1 cellular context compared by ENCODE assay signal in the genomic region with DNA sequence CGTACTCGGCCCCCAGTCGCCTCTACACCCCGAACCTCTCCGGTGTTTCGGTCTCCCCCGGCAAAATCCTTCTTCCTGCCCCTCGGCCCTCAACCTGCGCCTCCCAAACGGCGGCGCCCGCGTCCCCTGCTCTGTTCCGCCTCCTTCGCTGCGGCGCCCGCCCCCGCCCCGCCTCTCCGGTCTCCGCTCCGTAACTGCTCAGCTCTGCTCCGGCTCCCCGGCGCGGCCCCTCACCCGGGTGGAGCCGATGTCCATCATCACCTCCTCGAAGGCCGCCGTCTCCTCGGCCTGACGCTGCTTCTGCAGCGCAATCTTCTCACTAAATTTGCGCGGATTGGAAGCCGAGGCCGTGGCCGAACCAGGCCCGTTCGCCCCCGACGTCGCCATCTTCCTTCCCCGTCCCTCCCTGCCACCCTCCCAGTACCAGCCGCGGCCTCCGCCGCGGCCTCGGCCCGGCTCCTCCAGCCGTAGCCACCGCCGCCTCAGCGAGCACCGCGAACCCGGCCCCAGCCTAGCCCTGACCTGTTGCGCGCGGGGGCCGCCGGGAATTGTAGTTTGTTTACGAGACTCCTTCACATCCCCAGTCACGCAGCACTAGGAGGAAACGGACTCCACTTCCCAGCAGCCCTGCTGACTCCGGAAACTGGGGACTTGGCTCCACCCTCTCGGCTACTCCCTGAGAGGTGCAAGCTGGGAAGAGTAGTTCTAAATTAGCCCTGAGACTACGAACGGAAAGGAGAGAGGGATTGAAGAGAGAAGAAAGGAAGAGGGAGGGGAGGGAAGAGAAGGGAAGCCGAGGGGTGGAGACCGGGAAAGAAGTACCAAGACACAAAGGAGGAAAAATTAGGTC.
TF ChIP-seq lines count a peak whose summit lies in the region.

A gene with protein sequence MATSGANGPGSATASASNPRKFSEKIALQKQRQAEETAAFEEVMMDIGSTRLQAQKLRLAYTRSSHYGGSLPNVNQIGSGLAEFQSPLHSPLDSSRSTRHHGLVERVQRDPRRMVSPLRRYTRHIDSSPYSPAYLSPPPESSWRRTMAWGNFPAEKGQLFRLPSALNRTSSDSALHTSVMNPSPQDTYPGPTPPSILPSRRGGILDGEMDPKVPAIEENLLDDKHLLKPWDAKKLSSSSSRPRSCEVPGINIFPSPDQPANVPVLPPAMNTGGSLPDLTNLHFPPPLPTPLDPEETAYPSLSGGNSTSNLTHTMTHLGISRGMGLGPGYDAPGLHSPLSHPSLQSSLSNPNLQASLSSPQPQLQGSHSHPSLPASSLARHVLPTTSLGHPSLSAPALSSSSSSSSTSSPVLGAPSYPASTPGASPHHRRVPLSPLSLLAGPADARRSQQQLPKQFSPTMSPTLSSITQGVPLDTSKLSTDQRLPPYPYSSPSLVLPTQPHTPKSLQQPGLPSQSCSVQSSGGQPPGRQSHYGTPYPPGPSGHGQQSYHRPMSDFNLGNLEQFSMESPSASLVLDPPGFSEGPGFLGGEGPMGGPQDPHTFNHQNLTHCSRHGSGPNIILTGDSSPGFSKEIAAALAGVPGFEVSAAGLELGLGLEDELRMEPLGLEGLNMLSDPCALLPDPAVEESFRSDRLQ (minus strand): TSS at position 502 of the 850 bp plus-strand sequence. CDS start 115 bp downstream, at position 387.

TF ChIP-seq in HepG2, 621 proteins besides CTCF, POLR2A, EP300 and RAD21 (continued from another document and continues in another):
- TF ChIP-seq ZNF12 (CRISPR knock-in tag; IDR thresholded peaks at IDR 0.05), result no peak
- peak; percentile 72; the same call in 1 of the 2 replicates for TF ChIP-seq MYPOP (CRISPR knock-in tag; IDR thresholded peaks at IDR 0.05)
- TF ChIP-seq TOE1 (CRISPR knock-in tag; IDR thresholded peaks at IDR 0.05), result no peak
- TF ChIP-seq, protein P1, sequence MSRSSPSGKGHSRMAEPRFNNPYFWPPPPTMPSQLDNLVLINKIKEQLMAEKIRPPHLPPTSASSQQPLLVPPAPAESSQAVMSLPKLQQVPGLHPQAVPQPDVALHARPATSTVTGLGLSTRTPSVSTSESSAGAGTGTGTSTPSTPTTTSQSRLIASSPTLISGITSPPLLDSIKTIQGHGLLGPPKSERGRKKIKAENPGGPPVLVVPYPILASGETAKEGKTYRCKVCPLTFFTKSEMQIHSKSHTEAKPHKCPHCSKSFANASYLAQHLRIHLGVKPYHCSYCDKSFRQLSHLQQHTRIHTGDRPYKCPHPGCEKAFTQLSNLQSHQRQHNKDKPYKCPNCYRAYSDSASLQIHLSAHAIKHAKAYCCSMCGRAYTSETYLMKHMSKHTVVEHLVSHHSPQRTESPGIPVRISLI (CRISPR knock-in tag; IDR thresholded peaks at IDR 0.05; ENCODE audit: borderline replicate concordance), result no peak
- TF ChIP-seq FOXK2 (IDR thresholded peaks at IDR 0.05), result peak; percentile 76
- TF ChIP-seq HDAC1 (CRISPR knock-in tag; IDR thresholded peaks at IDR 0.05), result peak; percentile 83
- no peak for TF ChIP-seq ZMAT3 (CRISPR knock-in tag; conservative IDR thresholded peaks at IDR 0.05)
- TF ChIP-seq, protein P2, sequence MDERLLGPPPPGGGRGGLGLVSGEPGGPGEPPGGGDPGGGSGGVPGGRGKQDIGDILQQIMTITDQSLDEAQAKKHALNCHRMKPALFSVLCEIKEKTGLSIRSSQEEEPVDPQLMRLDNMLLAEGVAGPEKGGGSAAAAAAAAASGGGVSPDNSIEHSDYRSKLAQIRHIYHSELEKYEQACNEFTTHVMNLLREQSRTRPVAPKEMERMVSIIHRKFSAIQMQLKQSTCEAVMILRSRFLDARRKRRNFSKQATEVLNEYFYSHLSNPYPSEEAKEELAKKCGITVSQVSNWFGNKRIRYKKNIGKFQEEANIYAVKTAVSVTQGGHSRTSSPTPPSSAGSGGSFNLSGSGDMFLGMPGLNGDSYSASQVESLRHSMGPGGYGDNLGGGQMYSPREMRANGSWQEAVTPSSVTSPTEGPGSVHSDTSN (CRISPR knock-in tag; IDR thresholded peaks at IDR 0.05), result no peak
- 0 out of 2 replicates have a peak, but pooled peaks have one; percentile 28 for TF ChIP-seq SRY (CRISPR knock-in tag; IDR thresholded peaks at IDR 0.05)
- TF ChIP-seq NFYC (CRISPR knock-in tag; IDR thresholded peaks at IDR 0.05), result peak; percentile 44; the same call in 1 of the 2 replicates
- TF ChIP-seq, protein P3, sequence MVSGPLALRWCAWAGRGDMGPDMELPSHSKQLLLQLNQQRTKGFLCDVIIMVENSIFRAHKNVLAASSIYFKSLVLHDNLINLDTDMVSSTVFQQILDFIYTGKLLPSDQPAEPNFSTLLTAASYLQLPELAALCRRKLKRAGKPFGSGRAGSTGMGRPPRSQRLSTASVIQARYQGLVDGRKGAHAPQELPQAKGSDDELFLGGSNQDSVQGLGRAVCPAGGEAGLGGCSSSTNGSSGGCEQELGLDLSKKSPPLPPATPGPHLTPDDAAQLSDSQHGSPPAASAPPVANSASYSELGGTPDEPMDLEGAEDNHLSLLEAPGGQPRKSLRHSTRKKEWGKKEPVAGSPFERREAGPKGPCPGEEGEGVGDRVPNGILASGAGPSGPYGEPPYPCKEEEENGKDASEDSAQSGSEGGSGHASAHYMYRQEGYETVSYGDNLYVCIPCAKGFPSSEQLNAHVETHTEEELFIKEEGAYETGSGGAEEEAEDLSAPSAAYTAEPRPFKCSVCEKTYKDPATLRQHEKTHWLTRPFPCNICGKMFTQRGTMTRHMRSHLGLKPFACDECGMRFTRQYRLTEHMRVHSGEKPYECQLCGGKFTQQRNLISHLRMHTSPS (CRISPR knock-in tag; IDR thresholded peaks at IDR 0.05; ENCODE audit: low read depth), result no peak
- no peak for TF ChIP-seq ZNF468 (CRISPR knock-in tag; IDR thresholded peaks at IDR 0.05)
- TF ChIP-seq ZNF670 (CRISPR knock-in tag; IDR thresholded peaks at IDR 0.05; ENCODE audit: borderline replicate concordance), result 0 out of 2 replicates have a peak, but pooled peaks have one; percentile 60
- TF ChIP-seq RFX5 (IDR thresholded peaks at IDR 0.05; ENCODE audit: low read depth, low read length), result no peak
- no peak for TF ChIP-seq MZF1 (CRISPR knock-in tag; IDR thresholded peaks at IDR 0.05; ENCODE audit: borderline replicate concordance)
- TF ChIP-seq SNRNP70 (IDR thresholded peaks at IDR 0.05; ENCODE audit: low read depth, low read length), result no peak
- TF ChIP-seq, protein P4, sequence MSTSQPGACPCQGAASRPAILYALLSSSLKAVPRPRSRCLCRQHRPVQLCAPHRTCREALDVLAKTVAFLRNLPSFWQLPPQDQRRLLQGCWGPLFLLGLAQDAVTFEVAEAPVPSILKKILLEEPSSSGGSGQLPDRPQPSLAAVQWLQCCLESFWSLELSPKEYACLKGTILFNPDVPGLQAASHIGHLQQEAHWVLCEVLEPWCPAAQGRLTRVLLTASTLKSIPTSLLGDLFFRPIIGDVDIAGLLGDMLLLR (CRISPR knock-in tag; IDR thresholded peaks at IDR 0.05), result no peak
- TF ChIP-seq AHDC1 (CRISPR knock-in tag; IDR thresholded peaks at IDR 0.05; ENCODE audit: borderline replicate concordance), result no peak
- peak; percentile 28; the same call in 1 of the 2 replicates for TF ChIP-seq SMAD1 (CRISPR knock-in tag; IDR thresholded peaks at IDR 0.05; ENCODE audit: borderline replicate concordance, low read depth)
- TF ChIP-seq ZNF788 (CRISPR knock-in tag; IDR thresholded peaks at IDR 0.05; ENCODE audit: borderline replicate concordance), result peak; percentile 83
- TF ChIP-seq MAFK (conservative IDR thresholded peaks at IDR 0.05 in 1 of 2, IDR thresholded peaks at IDR 0.05 in 1 of 2; ENCODE audit: low read length in 2 of 2), result 0 out of 4 replicates have a peak, but pooled peaks of 1 of the 2 experiments have one; percentile 10
- no peak for TF ChIP-seq KDM6A (CRISPR knock-in tag; IDR thresholded peaks at IDR 0.05; ENCODE audit: low read depth)
- TF ChIP-seq, protein P5, sequence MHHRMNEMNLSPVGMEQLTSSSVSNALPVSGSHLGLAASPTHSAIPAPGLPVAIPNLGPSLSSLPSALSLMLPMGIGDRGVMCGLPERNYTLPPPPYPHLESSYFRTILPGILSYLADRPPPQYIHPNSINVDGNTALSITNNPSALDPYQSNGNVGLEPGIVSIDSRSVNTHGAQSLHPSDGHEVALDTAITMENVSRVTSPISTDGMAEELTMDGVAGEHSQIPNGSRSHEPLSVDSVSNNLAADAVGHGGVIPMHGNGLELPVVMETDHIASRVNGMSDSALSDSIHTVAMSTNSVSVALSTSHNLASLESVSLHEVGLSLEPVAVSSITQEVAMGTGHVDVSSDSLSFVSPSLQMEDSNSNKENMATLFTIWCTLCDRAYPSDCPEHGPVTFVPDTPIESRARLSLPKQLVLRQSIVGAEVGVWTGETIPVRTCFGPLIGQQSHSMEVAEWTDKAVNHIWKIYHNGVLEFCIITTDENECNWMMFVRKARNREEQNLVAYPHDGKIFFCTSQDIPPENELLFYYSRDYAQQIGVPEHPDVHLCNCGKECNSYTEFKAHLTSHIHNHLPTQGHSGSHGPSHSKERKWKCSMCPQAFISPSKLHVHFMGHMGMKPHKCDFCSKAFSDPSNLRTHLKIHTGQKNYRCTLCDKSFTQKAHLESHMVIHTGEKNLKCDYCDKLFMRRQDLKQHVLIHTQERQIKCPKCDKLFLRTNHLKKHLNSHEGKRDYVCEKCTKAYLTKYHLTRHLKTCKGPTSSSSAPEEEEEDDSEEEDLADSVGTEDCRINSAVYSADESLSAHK (CRISPR knock-in tag; IDR thresholded peaks at IDR 0.05; ENCODE audit: borderline replicate concordance), result no peak
- TF ChIP-seq, protein P6, sequence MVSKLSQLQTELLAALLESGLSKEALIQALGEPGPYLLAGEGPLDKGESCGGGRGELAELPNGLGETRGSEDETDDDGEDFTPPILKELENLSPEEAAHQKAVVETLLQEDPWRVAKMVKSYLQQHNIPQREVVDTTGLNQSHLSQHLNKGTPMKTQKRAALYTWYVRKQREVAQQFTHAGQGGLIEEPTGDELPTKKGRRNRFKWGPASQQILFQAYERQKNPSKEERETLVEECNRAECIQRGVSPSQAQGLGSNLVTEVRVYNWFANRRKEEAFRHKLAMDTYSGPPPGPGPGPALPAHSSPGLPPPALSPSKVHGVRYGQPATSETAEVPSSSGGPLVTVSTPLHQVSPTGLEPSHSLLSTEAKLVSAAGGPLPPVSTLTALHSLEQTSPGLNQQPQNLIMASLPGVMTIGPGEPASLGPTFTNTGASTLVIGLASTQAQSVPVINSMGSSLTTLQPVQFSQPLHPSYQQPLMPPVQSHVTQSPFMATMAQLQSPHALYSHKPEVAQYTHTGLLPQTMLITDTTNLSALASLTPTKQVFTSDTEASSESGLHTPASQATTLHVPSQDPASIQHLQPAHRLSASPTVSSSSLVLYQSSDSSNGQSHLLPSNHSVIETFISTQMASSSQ (IDR thresholded peaks at IDR 0.05; ENCODE audit: low read depth), result no peak
- TF ChIP-seq, protein P6 (CRISPR knock-in tag; IDR thresholded peaks at IDR 0.05; ENCODE audit: borderline replicate concordance), result peak; percentile 12; the same call in 1 of the 2 replicates
- no peak for TF ChIP-seq ZNF496 (CRISPR knock-in tag; IDR thresholded peaks at IDR 0.05; ENCODE audit: insufficient replicate concordance)
- TF ChIP-seq NFIC (IDR thresholded peaks at IDR 0.05; ENCODE audit: low read length), result no peak
- no peak for TF ChIP-seq ZNF20 (CRISPR knock-in tag; IDR thresholded peaks at IDR 0.05)
- no peak for TF ChIP-seq KLF11 (CRISPR knock-in tag; IDR thresholded peaks at IDR 0.05)
